ENCODE assay signal across 21 cellular contexts in the genomic region with DNA sequence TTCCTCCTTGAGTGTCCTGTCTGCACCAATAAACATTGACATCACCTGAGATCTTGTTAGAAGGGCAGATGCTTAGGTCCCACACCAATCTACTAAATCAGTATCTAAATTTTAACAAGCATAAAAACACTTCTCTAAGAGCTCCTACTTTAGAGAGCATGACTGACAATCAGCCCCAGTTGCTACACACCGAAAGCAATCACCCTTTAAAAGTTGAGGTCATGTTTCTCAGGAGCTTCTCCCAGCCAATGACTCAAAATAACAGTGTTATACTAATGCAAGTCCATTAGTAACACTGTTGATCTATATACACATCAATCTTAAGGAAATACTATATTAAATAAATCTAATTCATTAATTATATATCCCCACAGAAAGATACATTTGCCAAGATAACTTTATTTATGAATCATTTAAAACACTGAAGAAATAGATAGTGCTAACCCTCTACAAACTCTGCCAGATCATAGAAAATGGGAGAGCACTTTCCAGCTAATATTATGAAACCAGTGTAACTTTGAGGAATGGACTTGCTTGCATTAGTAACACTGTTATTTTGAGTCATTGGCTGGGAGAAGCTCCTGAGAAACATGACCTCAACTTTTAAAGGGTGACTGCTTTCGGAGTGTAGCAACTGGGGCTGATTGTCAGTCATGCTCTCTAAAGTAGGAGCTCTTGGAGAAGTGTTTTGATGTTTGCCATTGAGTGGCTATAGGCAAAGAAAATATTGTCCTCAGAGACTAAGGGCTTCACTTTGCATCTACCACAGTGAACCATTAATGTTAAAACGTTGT.
"Had no signal": no experiment of that assay in that cellular context is flagged by ENCODE, and none has a peak within 500 bp of the region (broad histone marks: within the 10 kb centered on the region; RNA-seq: fewer than 3 reads in every experiment).

No MANE protein-coding gene starts in this region.

- H3K9me3 ChIP-seq: esophagus squamous epithelium, prostate gland, testis, transverse colon had no signal

- H3K27ac ChIP-seq: dorsolateral prefrontal cortex, epithelial cell of prostate, esophagus squamous epithelium, foreskin keratinocyte, heart left ventricle, neural progenitor cell, parathyroid adenoma, prostate gland, skin epidermis, testis, transverse colon had no signal

- H3K9ac ChIP-seq: neural progenitor cell, parathyroid adenoma had no signal

- H3K79me2 ChIP-seq: parathyroid adenoma had no signal

- H3K4me2 ChIP-seq: neural progenitor cell had no signal

- H3K36me3 ChIP-seq: esophagus squamous epithelium, heart left ventricle, neural progenitor cell, prostate gland, transverse colon had no signal

- H3K4me1 ChIP-seq: esophagus squamous epithelium, foreskin keratinocyte, heart left ventricle, neural progenitor cell, parathyroid adenoma, prostate gland, testis, transverse colon had no signal

- H3K4me3 ChIP-seq: dorsolateral prefrontal cortex, esophagus squamous epithelium, heart left ventricle, neural progenitor cell, prostate gland, skin epidermis, testis, transverse colon had no signal

- DNase-seq: central memory CD4-positive, alpha-beta T cell; cortex of kidney; dorsolateral prefrontal cortex; effector CD8-positive, alpha-beta T cell; esophagus squamous epithelium; foreskin keratinocyte; heart left ventricle; hippocampal formation; kidney glomerular epithelial cell; nucleus accumbens; stimulated activated CD4-positive, alpha-beta T cell treated with anti-CD3 and anti-CD28 coated beads, Interleukin-2, amount 100 ng/mL, for 24 hours; stimulated activated CD4-positive, alpha-beta T cell treated with anti-CD3 and anti-CD28 coated beads, Interleukin-4, amount 100 ng/mL, for 4 hours; stimulated activated naive B cell treated with anti-CD40 and anti-IgM and Interleukin-4, amounts not matched to agents 10 μg/mL and 1 μg/mL and 100 μg/mL, for 72 hours; stimulated activated naive CD8-positive, alpha-beta T cell treated with anti-CD3 and anti-CD28 coated beads, Interleukin-15, amount 100 ng/mL, for 72 hours; testis; transverse colon had no signal

- H3K27me3 ChIP-seq: esophagus squamous epithelium, foreskin keratinocyte, heart left ventricle, neural progenitor cell, testis, transverse colon had no signal

- H2AFZ ChIP-seq: neural progenitor cell, parathyroid adenoma had no signal
